Comparison of ENCODE assay signal across 8 cellular contexts in genomic region chr22:21728270-21728669, GRCh38.
"Had no signal": no experiment of that assay in that cellular context is flagged by ENCODE, and none has a peak within 500 bp of the region (broad histone marks: within the 10 kb centered on the region; RNA-seq: fewer than 3 reads in every experiment).

No MANE protein-coding gene starts in this region.

- FAIRE-seq: HepG2 had no signal

- H3K9me3 ChIP-seq: HAP-1 had no signal

- H3K36me3 ChIP-seq: HAP-1 had no signal

- H3K4me3 ChIP-seq: GM23338, HAP-1 had no signal

- ATAC-seq: GM23338, HCT116, HepG2 had no signal

- DNase-seq: H7, HFFc6, KG1 had no signal

- H3K4me1 ChIP-seq: HAP-1 had no signal

- H3K27ac ChIP-seq: HL-60 had no signal
